8 cellular contexts compared by ENCODE assay signal in the genomic region with DNA sequence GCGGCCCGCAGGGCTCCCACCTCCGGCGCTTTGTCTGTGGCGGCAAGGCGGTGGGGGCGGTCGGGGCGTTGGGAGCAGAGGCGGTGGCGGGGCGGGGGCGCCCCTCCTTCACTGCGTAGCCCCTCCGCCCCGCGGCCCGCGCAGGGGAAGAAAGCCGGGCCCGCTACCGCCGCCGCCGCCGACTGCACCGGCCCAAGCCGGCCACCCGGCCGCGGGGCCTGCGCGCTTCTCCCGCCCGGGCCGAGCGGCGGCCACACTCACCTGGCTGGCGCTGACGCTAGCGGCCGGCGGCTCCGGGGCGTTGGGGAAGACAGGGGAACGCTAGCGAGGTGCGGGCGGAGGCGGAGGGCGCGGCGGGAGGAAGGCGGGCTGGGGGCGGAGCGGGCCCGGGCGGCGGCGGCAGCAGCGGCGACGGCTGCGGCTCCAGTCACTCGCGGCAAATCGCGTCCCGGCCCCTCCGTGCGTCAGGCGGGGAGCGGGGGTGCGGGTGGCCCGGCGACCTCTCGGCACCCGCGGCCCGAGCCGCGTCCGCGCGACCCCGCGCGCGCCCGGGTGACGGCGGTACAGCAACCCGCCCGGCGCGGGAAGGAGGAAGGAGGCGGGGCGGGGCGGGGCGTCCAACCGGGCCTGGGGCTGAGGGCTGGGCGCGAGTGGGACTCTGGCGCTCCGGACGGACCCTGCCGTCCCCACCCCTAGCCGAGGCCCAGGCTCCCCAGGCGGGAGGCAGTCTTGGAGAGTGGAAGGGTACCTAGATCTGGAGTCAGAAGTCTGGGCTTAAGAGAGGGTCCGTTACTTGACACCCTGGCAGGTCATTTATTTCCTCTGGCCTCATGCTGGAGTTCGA. TPM values are rescaled to one million over a fixed set of nuclear protein-coding genes. Genes with fewer than 3 reads are reported as not detected.
DNase-seq lines count a peak whose midpoint lies in the region; ATAC-seq and TF ChIP-seq lines count a peak whose summit lies in the region.

A gene with protein sequence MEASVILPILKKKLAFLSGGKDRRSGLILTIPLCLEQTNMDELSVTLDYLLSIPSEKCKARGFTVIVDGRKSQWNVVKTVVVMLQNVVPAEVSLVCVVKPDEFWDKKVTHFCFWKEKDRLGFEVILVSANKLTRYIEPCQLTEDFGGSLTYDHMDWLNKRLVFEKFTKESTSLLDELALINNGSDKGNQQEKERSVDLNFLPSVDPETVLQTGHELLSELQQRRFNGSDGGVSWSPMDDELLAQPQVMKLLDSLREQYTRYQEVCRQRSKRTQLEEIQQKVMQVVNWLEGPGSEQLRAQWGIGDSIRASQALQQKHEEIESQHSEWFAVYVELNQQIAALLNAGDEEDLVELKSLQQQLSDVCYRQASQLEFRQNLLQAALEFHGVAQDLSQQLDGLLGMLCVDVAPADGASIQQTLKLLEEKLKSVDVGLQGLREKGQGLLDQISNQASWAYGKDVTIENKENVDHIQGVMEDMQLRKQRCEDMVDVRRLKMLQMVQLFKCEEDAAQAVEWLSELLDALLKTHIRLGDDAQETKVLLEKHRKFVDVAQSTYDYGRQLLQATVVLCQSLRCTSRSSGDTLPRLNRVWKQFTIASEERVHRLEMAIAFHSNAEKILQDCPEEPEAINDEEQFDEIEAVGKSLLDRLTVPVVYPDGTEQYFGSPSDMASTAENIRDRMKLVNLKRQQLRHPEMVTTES (minus strand): TSS at position 595 of the 844 bp plus-strand sequence. CDS start 72,991 bp downstream, outside the sequence.

- H3K27ac ChIP-seq in testis = peak within 1 kb of the TSS; percentile 92 to 93

- H3K27me3 Mint-ChIP-seq in neural crest cell (ENCODE audit: low read depth) = peaks cover 6% of the 10 kb centered on the region

- intact Hi-C loops in testis (cut with DNase I; ENCODE audit: low total_unique reads) = no loop called here

- peaks cover 58% of the 10 kb centered on the region for H3K4me1 Mint-ChIP-seq in neural crest cell

- peak within 1 kb of the TSS; percentile 99 for H3K27ac Mint-ChIP-seq in neural crest cell (ENCODE audit: unreplicated experiment)

- DNase-seq in CD1c-positive myeloid dendritic cell (ENCODE audit: extremely low spot score) = peak; percentile 65
- peak; percentile 35 for DNase-seq in RKO (ENCODE audit: low spot score)
- DNase-seq in activated effector memory CD4-positive, alpha-beta T cell treated with anti-CD3 and anti-CD28 coated beads, Interleukin-2, amount 50 U/mL, for 16 hours = peak; percentile 83
- DNase-seq in fibroblast of villous mesenchyme (ENCODE audit: low read depth) = peak; percentile 23
- DNase-seq in neural crest cell (ENCODE audit: low read depth, low spot score) = peak; percentile 70
- peak; percentile 76 for DNase-seq in testis

- H3K4me3 Mint-ChIP-seq in neural crest cell = peak within 1 kb of the TSS; percentile 96

- H3K4me1 ChIP-seq in testis = peaks cover 14% of the 10 kb centered on the region

- no peaks in the 10 kb centered on the region for H3K9me3 ChIP-seq in testis

- peaks cover 2% of the 10 kb centered on the region for H3K36me3 Mint-ChIP-seq in neural crest cell (ENCODE audit: low read depth)

- TF ChIP-seq CTCF in fibroblast of villous mesenchyme (IDR thresholded peaks at IDR 0.05; ENCODE audit: insufficient read depth, low read depth, low read length) (no peak), neural crest cell (conservative IDR thresholded peaks at IDR 0.05) (no peak), testis (IDR thresholded peaks at IDR 0.05) (peak in 1 of 3 experiments; percentile 6)

- WGBS in testis, 2 donors = 1% methylated on average over 16 to 61 of the region's 111 CpGs

- TF ChIP-seq POLR2A in testis (IDR thresholded peaks at IDR 0.05) = no peak

- no peaks in the 10 kb centered on the region for H3K9me3 Mint-ChIP-seq in neural crest cell

- no peaks in the 10 kb centered on the region for H3K36me3 ChIP-seq in testis (ENCODE audit: low read depth, missing control alignments)

- peak; percentile 63 for ATAC-seq in GM19328 (IDR thresholded peaks at IDR 0.05; ENCODE audit: unreplicated experiment)
- ATAC-seq in HG03439 (IDR thresholded peaks at IDR 0.05; ENCODE audit: unreplicated experiment) = peak; percentile 75

- no peaks in the 10 kb centered on the region for H3K27me3 ChIP-seq in testis

- H3K4me3 ChIP-seq in fibroblast of villous mesenchyme (ENCODE audit: low read depth, low read length) (peak within 1 kb of the TSS; percentile 81), testis (peak within 1 kb of the TSS; percentile 88 to 90)

RNA-seq across cellular contexts. Expression of the gene that starts here (rescaled TPM):
- 13.5 and 14.2 TPM in 2 replicates for total RNA-seq in fibroblast of villous mesenchyme
- 98.2 and 99.7 TPM in 2 replicates for total RNA-seq in neural crest cell
- 10 to 100 TPM; 50.0 to 56.1 TPM for total RNA-seq in testis
- 94.5 TPM for polyA plus RNA-seq in testis (ENCODE audit: insufficient read depth, low read depth, low replicate concordance)

Comparison
In these comparisons a context has a peak if more than half of its experiments do, and no peak if none do; other contexts are left out.
1. Peak in every context shown above with its lines: DNase-seq, ATAC-seq, H3K4me3 ChIP-seq and H3K27ac ChIP-seq.
2. DNase-seq: peak in every context shown above with its lines; median percentile 83 in activated effector memory CD4-positive, alpha-beta T cell treated with anti-CD3 and anti-CD28 coated beads, Interleukin-2, amount 50 U/mL, for 16 hours; 76 in testis; 70 in neural crest cell; 65 in CD1c-positive myeloid dendritic cell; 35 in RKO; 23 in fibroblast of villous mesenchyme.